Comparison of ENCODE assay signal across 8 cellular contexts in genomic region chrX:19883878-19884277, GRCh38. TPM values are rescaled to one million over a fixed set of nuclear protein-coding genes. Genes with fewer than 3 reads are reported as not detected.
DNase-seq lines count a peak whose midpoint lies in the region; ATAC-seq lines count a peak whose summit lies in the region.

No MANE protein-coding gene starts in this region.

- H3K4me3 Mint-ChIP-seq in activated CD4-positive, alpha-beta memory T cell treated with anti-CD3 and anti-CD28 coated beads, Interleukin-2, amount 10 ng/mL, durations not matched to agents 7 days and 5 days: no peak overlapping the region

- H3K27me3 Mint-ChIP-seq in activated CD4-positive, alpha-beta memory T cell treated with anti-CD3 and anti-CD28 coated beads, Interleukin-2, amount 10 ng/mL, durations not matched to agents 7 days and 5 days: no peaks in the 10 kb centered on the region

- peak; percentile 26 for DNase-seq in stimulated activated naive CD4-positive, alpha-beta T cell treated with Interleukin-2 at 50 U/mL for 16 hours (lab: John Stamatoyannopoulos, UW)
- DNase-seq in stimulated activated naive CD4-positive, alpha-beta T cell (lab: John Stamatoyannopoulos, UW): no peak
- peak; percentile 37 for DNase-seq in activated CD4-positive, alpha-beta memory T cell treated with anti-CD3 and anti-CD28 coated beads, Interleukin-2, amount 10 ng/mL, durations not matched to agents 7 days and 5 days
- no peak for DNase-seq in NCI-H1105 treated with DMSO at 0.1 percent for 48 hours (lab: John Stamatoyannopoulos, UW)
- no peak for DNase-seq in OCI-M1 (lab: John Stamatoyannopoulos, UW)
- DNase-seq in NCI-H2029 (lab: John Stamatoyannopoulos, UW): no peak

- peaks cover 49% of the 10 kb centered on the region for H3K4me1 Mint-ChIP-seq in activated CD4-positive, alpha-beta memory T cell treated with anti-CD3 and anti-CD28 coated beads, Interleukin-2, amount 10 ng/mL, durations not matched to agents 7 days and 5 days

- H3K27ac Mint-ChIP-seq in activated CD4-positive, alpha-beta memory T cell treated with anti-CD3 and anti-CD28 coated beads, Interleukin-2, amount 10 ng/mL, durations not matched to agents 7 days and 5 days: no peak overlapping the region

- ATAC-seq in HG03066 (IDR thresholded peaks at IDR 0.05; ENCODE audit: low read depth, unreplicated experiment) (peak; percentile 37), HG03280 (IDR thresholded peaks at IDR 0.05; ENCODE audit: unreplicated experiment) (no peak)

- POLR2A ChIA-PET in activated CD4-positive, alpha-beta memory T cell treated with anti-CD3 and anti-CD28 coated beads, Interleukin-2, amount 10 ng/mL, durations not matched to agents 7 days and 5 days (lab: Charles Lee): no interaction called here

- CTCF ChIA-PET in activated CD4-positive, alpha-beta memory T cell treated with anti-CD3 and anti-CD28 coated beads, Interleukin-2, amount 10 ng/mL, durations not matched to agents 7 days and 5 days (lab: Charles Lee): no interaction called here

- no peaks in the 10 kb centered on the region for H3K9me3 Mint-ChIP-seq in activated CD4-positive, alpha-beta memory T cell treated with anti-CD3 and anti-CD28 coated beads, Interleukin-2, amount 10 ng/mL, durations not matched to agents 7 days and 5 days

- H3K36me3 Mint-ChIP-seq in activated CD4-positive, alpha-beta memory T cell treated with anti-CD3 and anti-CD28 coated beads, Interleukin-2, amount 10 ng/mL, durations not matched to agents 7 days and 5 days (ENCODE audit: low read depth): peaks cover 27% of the 10 kb centered on the region

RNA-seq across cellular contexts. Expression of gene SH3KBP1, which starts 3.5 kb away (rescaled TPM):
- 100 to 1,000 TPM; 119 to 126 TPM for total RNA-seq in activated CD4-positive, alpha-beta memory T cell treated with anti-CD3 and anti-CD28 coated beads, Interleukin-2, amount 10 ng/mL, durations not matched to agents 7 days and 5 days

Comparison
In these comparisons a context has a peak if more than half of its experiments do, and no peak if none do; other contexts are left out.
1. DNase-seq: peak in stimulated activated naive CD4-positive, alpha-beta T cell treated with Interleukin-2 at 50 U/mL for 16 hours (single experiment) and activated CD4-positive, alpha-beta memory T cell treated with anti-CD3 and anti-CD28 coated beads, Interleukin-2, amount 10 ng/mL, durations not matched to agents 7 days and 5 days (single experiment); none in stimulated activated naive CD4-positive, alpha-beta T cell (0 of 6), NCI-H1105 treated with DMSO at 0.1 percent for 48 hours (single experiment), OCI-M1 (single experiment) and NCI-H2029 (single experiment).